ENCODE assay signal across 10 cellular contexts in the genomic region with DNA sequence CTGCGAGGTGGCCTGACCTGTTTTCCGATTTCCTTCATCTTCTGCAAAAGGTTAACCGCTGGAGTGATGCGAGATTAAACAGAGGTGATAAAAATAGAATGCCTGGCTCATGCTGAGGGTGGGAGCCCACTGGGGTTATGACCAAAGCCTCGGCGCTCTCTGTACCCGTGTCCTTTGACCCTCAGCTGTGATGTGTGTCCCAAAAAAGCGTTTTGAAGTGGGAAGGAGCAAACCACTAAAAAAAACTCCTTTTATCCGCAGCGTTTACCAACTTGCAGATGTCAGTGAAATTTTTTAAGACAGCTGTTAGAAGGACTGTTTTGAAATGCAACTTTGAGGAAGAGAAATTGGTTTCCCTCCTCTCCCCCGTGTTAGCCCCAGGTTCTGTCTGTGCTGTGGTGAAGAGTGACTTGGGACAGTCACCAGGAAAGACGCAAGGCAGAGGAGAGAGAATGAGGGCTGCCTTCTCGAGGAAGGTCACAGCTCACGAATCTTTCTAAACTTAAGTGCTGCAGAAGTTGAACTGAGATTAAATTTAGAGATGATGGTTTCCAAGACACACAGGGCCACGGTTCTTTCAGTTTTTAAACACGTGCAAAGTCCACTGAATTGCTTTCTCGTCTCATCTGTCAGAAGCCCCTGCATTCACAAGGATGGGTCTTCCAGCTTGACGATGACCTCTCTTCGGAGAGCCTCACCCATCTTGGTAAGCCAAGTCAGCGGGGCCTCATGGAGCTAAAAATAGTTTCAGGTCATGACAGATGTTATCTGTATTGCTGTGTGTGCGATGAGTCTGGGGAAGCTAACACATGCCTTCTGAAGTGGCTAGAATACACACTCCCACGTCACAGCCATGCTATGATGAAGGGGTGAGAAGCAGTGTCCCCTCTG. TPM values are rescaled to one million over a fixed set of nuclear protein-coding genes. Genes with fewer than 3 reads are reported as not detected.
DNase-seq lines count a peak whose midpoint lies in the region; ATAC-seq and TF ChIP-seq lines count a peak whose summit lies in the region.
"Had no signal": no experiment of that assay in that cellular context is flagged by ENCODE, and none has a peak within 500 bp of the region (broad histone marks: within the 10 kb centered on the region; RNA-seq: fewer than 3 reads in every experiment).

No MANE protein-coding gene starts in this region.

- H2AFZ ChIP-seq in MM.1S (ENCODE audit: low read length), result no peak overlapping the region

- H3K4me2 ChIP-seq in MM.1S (ENCODE audit: low read depth, low read length), result peak overlapping the region; percentile 46; the same call in 1 of the 2 replicates

- TF ChIP-seq CTCF in MM.1S (IDR thresholded peaks at IDR 0.05; ENCODE audit: low read length) (no peak), testis (IDR thresholded peaks at IDR 0.05) (no peak)

- WGBS in testis, 2 donors, result 64 to 73% methylated on average over 20 to 22 of the region's 22 CpGs

- no peaks in the 10 kb centered on the region for H3K79me2 ChIP-seq in MM.1S (ENCODE audit: low read length)

- H3K4me1 Mint-ChIP-seq in CD4-positive, CD25-positive, alpha-beta regulatory T cell, result peaks cover 16 to 84% (median 35%) of the 10 kb centered on the region in 4 donors
- H3K4me1 Mint-ChIP-seq in memory B cell, result peaks cover 39% of the 10 kb centered on the region

- peaks cover 20% of the 10 kb centered on the region for H3F3A ChIP-seq in MM.1S (ENCODE audit: insufficient read depth, low read length)

- H3K9me2 ChIP-seq in MM.1S (replicated peaks; ENCODE audit: insufficient read depth, low read length), result no peaks in the 10 kb centered on the region

- no peaks in the 10 kb centered on the region for H3K27me3 Mint-ChIP-seq in CD4-positive, CD25-positive, alpha-beta regulatory T cell
- H3K27me3 Mint-ChIP-seq in memory B cell, result no peaks in the 10 kb centered on the region

- peak; percentile 63 for ATAC-seq in CD4-positive, CD25-positive, alpha-beta regulatory T cell (ENCODE audit: low read depth in 2 of 2)
- peak; percentile 31 for ATAC-seq in memory B cell (ENCODE audit: low read depth)
- ATAC-seq: PC-3 had no signal

- peak overlapping the region; percentile 41 for H3K4me3 ChIP-seq in CD4-positive, CD25-positive, alpha-beta regulatory T cell (ENCODE audit: low read depth, low read length)
- H3K4me3 ChIP-seq in MM.1S (ENCODE audit: low read length), result no peak overlapping the region
- no peak overlapping the region for H3K4me3 ChIP-seq in testis

- peak overlapping the region; percentile 64 for H3K27ac ChIP-seq in CD4-positive, CD25-positive, alpha-beta regulatory T cell (ENCODE audit: insufficient read depth, low read length, poor library complexity, severe bottlenecking)
- H3K27ac ChIP-seq in MM.1S (ENCODE audit: low read length) (peak overlapping the region; percentile 79), testis (peak overlapping the region in 1 of 2 donors; percentile 54)

- TF ChIP-seq POLR2A in testis (IDR thresholded peaks at IDR 0.05), result no peak

- no peaks in the 10 kb centered on the region for H3K9me3 Mint-ChIP-seq in CD4-positive, CD25-positive, alpha-beta regulatory T cell
- H3K9me3 Mint-ChIP-seq in memory B cell, result no peaks in the 10 kb centered on the region

- no peaks in the 10 kb centered on the region for H3K36me3 ChIP-seq in CD4-positive, CD25-positive, alpha-beta regulatory T cell (ENCODE audit: control insufficient read depth, insufficient read depth, low read length)
- no peaks in the 10 kb centered on the region for H3K36me3 ChIP-seq in MM.1S (replicated peaks; ENCODE audit: insufficient read depth, low read length)
- H3K36me3 ChIP-seq in testis (ENCODE audit: low read depth, missing control alignments), result no peaks in the 10 kb centered on the region

- H3K4me1 ChIP-seq in CD4-positive, CD25-positive, alpha-beta regulatory T cell (ENCODE audit: control insufficient read depth, insufficient read depth, low read length, poor library complexity, severe bottlenecking), result peaks cover 67% of the 10 kb centered on the region
- peaks cover 36% of the 10 kb centered on the region for H3K4me1 ChIP-seq in MM.1S (ENCODE audit: low read length)
- H3K4me1 ChIP-seq in testis, result peaks cover 23% of the 10 kb centered on the region

- intact Hi-C loops in testis (cut with DNase I; ENCODE audit: low total_unique reads), result no loop called here

- H3K27me3 ChIP-seq in CD4-positive, CD25-positive, alpha-beta regulatory T cell (ENCODE audit: control insufficient read depth, insufficient read depth, low read length), result no peaks in the 10 kb centered on the region
- H3K27me3 ChIP-seq in MM.1S (replicated peaks; ENCODE audit: insufficient read depth, low read length) (no peaks in the 10 kb centered on the region), testis (no peaks in the 10 kb centered on the region)

- DNase-seq in CD4-positive, CD25-positive, alpha-beta regulatory T cell, result peak; percentile 43 to 78 (median 67)
- peak; percentile 43 for DNase-seq in MM.1S
- DNase-seq in activated CD8-positive, alpha-beta memory T cell treated with anti-CD3 and anti-CD28 coated beads, Interleukin-2, amount 50 U/mL, for 48 hours, result peak; percentile 66
- no peak for DNase-seq in memory B cell (ENCODE audit: low spot score in 2 of 2)
- no peak for DNase-seq in testis
- no peak for DNase-seq in superior temporal gyrus (ENCODE audit: extremely low spot score)
- DNase-seq in midbrain (lab: John Stamatoyannopoulos, UW), result no peak
- DNase-seq in UCSD-AML1 (lab: John Stamatoyannopoulos, UW; ENCODE audit: unreplicated experiment), result no peak
- DNase-seq: head of caudate nucleus, PC-3 had no signal

- peak overlapping the region; percentile 86 to 95 (median 93) for H3K27ac Mint-ChIP-seq in CD4-positive, CD25-positive, alpha-beta regulatory T cell
- H3K27ac Mint-ChIP-seq in memory B cell, result peak overlapping the region; percentile 88

- peak overlapping the region; percentile 55 to 73 (median 65) for H3K4me3 Mint-ChIP-seq in CD4-positive, CD25-positive, alpha-beta regulatory T cell
- peak overlapping the region; percentile 54 for H3K4me3 Mint-ChIP-seq in memory B cell

- H3K9ac ChIP-seq in MM.1S (ENCODE audit: low read length), result peak overlapping the region; percentile 29

- H3K36me3 Mint-ChIP-seq in CD4-positive, CD25-positive, alpha-beta regulatory T cell, result peaks cover 10% of the 10 kb centered on the region
- H3K36me3 Mint-ChIP-seq in memory B cell, result peaks cover 13% of the 10 kb centered on the region

- no peaks in the 10 kb centered on the region for H3K9me3 ChIP-seq in CD4-positive, CD25-positive, alpha-beta regulatory T cell (ENCODE audit: control insufficient read depth in 2 of 2, low read length in 2 of 2)
- H3K9me3 ChIP-seq in MM.1S (replicated peaks; ENCODE audit: insufficient read depth, low read length), result no peaks in the 10 kb centered on the region
- H3K9me3 ChIP-seq in testis, result no peaks in the 10 kb centered on the region

- H4K20me1 ChIP-seq in MM.1S (ENCODE audit: insufficient read depth, low read length), result no peaks in the 10 kb centered on the region

RNA-seq across cellular contexts. Expression of gene AMZ1, which starts 27.6 kb away (rescaled TPM):
- total RNA-seq in CD4-positive, CD25-positive, alpha-beta regulatory T cell, result 1.8 TPM
- polyA plus RNA-seq in CD4-positive, CD25-positive, alpha-beta regulatory T cell, result 1 to 10 TPM in 1 of 4 donors, under 1 TPM in 3; 0.43 to 1.4 (median 0.63) TPM
- 1 to 10 TPM; 1.1 to 2.7 TPM for total RNA-seq in testis
- 3.2 TPM for polyA plus RNA-seq in testis (ENCODE audit: insufficient read depth, low read depth, low replicate concordance)
- total RNA-seq: PC-3 had no signal

Comparison
In these comparisons a context has a peak if more than half of its experiments do, and no peak if none do; other contexts are left out.
1. DNase-seq: peak in CD4-positive, CD25-positive, alpha-beta regulatory T cell (3 of 3), MM.1S (single experiment) and activated CD8-positive, alpha-beta memory T cell treated with anti-CD3 and anti-CD28 coated beads, Interleukin-2, amount 50 U/mL, for 48 hours (single experiment); none in memory B cell (0 of 2), testis (single experiment), superior temporal gyrus (single experiment), midbrain (single experiment) and UCSD-AML1 (single experiment).